ENCODE assay signal across 39 cellular contexts in genomic region chr12:48514728-48515127, GRCh38. TPM values are rescaled to one million over a fixed set of nuclear protein-coding genes. Genes with fewer than 3 reads are reported as not detected.
"Had no signal": no experiment of that assay in that cellular context is flagged by ENCODE, and none has a peak within 500 bp of the region (broad histone marks: within the 10 kb centered on the region; RNA-seq: fewer than 3 reads in every experiment).

No MANE protein-coding gene starts in this region.

- H3K4me3 ChIP-seq: MG63 had no signal

- DNase-seq: Karpas-422, Kasumi-1, MG63, MM.1S, MV-4-11, NCI-H1048, NCI-H1092, NCI-H1092 treated with DMSO at 0.1 percent for 48 hours, NCI-H1105, NCI-H1105 treated with DMSO at 0.1 percent for 48 hours, NCI-H1417, NCI-H1417 treated with DMSO at 0.1 percent for 48 hours, NCI-H1436, NCI-H1436 treated with DMSO at 0.1 percent for 48 hours, NCI-H146, NCI-H1694, NCI-H1694 treated with DMSO at 0.1 percent for 48 hours, NCI-H187, NCI-H187 treated with DMSO at 0.1 percent for 48 hours, NCI-H1930, NCI-H2029, NCI-H2029 treated with DMSO at 0.1 percent for 48 hours, NCI-H2081, NCI-H2081 treated with DMSO at 0.1 percent for 48 hours, NCI-H2107, NCI-H2171, NCI-H2171 treated with DMSO at 0.1 percent for 48 hours, NCI-H2227 treated with DMSO at 0.1 percent for 48 hours, NCI-H226, NCI-H345, NCI-H446, NCI-H446 treated with DMSO at 0.1 percent for 48 hours, NCI-H510A, NCI-H510A treated with DMSO at 0.1 percent for 48 hours, NCI-H524 had no signal

- H3K36me3 ChIP-seq: MG63 had no signal

- H3K9me3 ChIP-seq: MG63 had no signal

RNA-seq across cellular contexts. Expression of gene OR8S1, which starts 10.7 kb away (rescaled TPM):
- total RNA-seq: LHCN-M2, M059J, MCF 10A, NCI-H460 had no signal

RNA-seq across cellular contexts. Expression of gene C12orf54, which starts 32.4 kb away (rescaled TPM):
- total RNA-seq: LHCN-M2, M059J, NCI-H460 had no signal

RNA-seq across cellular contexts. Expression of gene ANP32D, which starts 42.4 kb away (rescaled TPM):
- total RNA-seq: LHCN-M2, M059J, MCF 10A, NCI-H460 had no signal

RNA-seq across cellular contexts. Expression of gene LALBA, which starts 55.1 kb away (rescaled TPM):
- total RNA-seq: LHCN-M2, M059J, MCF 10A, NCI-H460 had no signal
